16 cellular contexts compared by ENCODE assay signal in genomic region chr16:86791287-86792074, GRCh38.
"Had no signal": no experiment of that assay in that cellular context is flagged by ENCODE, and none has a peak within 500 bp of the region (broad histone marks: within the 10 kb centered on the region; RNA-seq: fewer than 3 reads in every experiment).

No MANE protein-coding gene starts in this region.

- H3K27me3 Mint-ChIP-seq: activated naive CD4-positive, alpha-beta T cell treated with anti-CD3 and anti-CD28 coated beads, Interleukin-2, amount 50 U/mL, for 24 hours had no signal

- H3K36me3 ChIP-seq: esophagus muscularis mucosa, left lung, right atrium auricular region had no signal

- H3K4me1 Mint-ChIP-seq: activated CD4-positive, alpha-beta T cell treated with anti-CD3 and anti-CD28 coated beads, Interleukin-2, amount 10 ng/mL, durations not matched to agents 7 days and 5 days; activated naive CD4-positive, alpha-beta T cell treated with anti-CD3 and anti-CD28 coated beads, Interleukin-2, amount 50 U/mL, for 24 hours; stimulated activated naive CD8-positive, alpha-beta T cell treated with anti-CD3 and anti-CD28 coated beads, Interleukin-15, amount 100 ng/mL, for 72 hours had no signal

- H3K4me3 Mint-ChIP-seq: activated CD4-positive, alpha-beta T cell treated with anti-CD3 and anti-CD28 coated beads, Interleukin-2, amount 10 ng/mL, durations not matched to agents 7 days and 5 days; activated CD8-positive, alpha-beta T cell treated with anti-CD3 and anti-CD28 coated beads, Interleukin-2, amount 10 ng/mL, durations not matched to agents 7 days and 5 days; activated naive CD4-positive, alpha-beta T cell treated with anti-CD3 and anti-CD28 coated beads, Interleukin-2, amount 50 U/mL, for 24 hours; activated T-cell treated with anti-CD3 and anti-CD28 coated beads, Interleukin-2, amount 50 U/mL, for 24 hours; dendritic cell treated with granulocyte-macrophage colony-stimulating factor and Interleukin-4, amounts not matched to agents 40 ng/mL and 50 ng/mL, for 4 days; stimulated activated naive CD8-positive, alpha-beta T cell treated with anti-CD3 and anti-CD28 coated beads, Interleukin-15, amount 100 ng/mL, for 72 hours; T-helper 1 cell treated with Interleukin-12 subunit alpha and Interleukin-12 subunit beta and Interleukin-4 antibody, amounts not matched to agents 30 μg/mL and 1 μg/mL, for 36 hours; type B pancreatic cell had no signal

- H3K9me3 Mint-ChIP-seq: activated CD4-positive, alpha-beta T cell treated with anti-CD3 and anti-CD28 coated beads, Interleukin-2, amount 10 ng/mL, durations not matched to agents 7 days and 5 days; activated naive CD4-positive, alpha-beta T cell treated with anti-CD3 and anti-CD28 coated beads, Interleukin-2, amount 50 U/mL, for 24 hours; activated T-cell treated with anti-CD3 and anti-CD28 coated beads, Interleukin-2, amount 50 U/mL, for 24 hours; dendritic cell treated with granulocyte-macrophage colony-stimulating factor and Interleukin-4, amounts not matched to agents 40 ng/mL and 50 ng/mL, for 4 days; stimulated activated naive CD8-positive, alpha-beta T cell treated with anti-CD3 and anti-CD28 coated beads, Interleukin-15, amount 100 ng/mL, for 72 hours; T-helper 1 cell treated with Interleukin-12 subunit alpha and Interleukin-12 subunit beta and Interleukin-4 antibody, amounts not matched to agents 30 μg/mL and 1 μg/mL, for 36 hours; type B pancreatic cell had no signal

- H3K9me3 ChIP-seq: esophagus muscularis mucosa, left lung, right atrium auricular region had no signal

- H2AFZ ChIP-seq: hepatocyte had no signal

- H3K27ac ChIP-seq: esophagus muscularis mucosa, hepatocyte, left lung, right atrium auricular region, skin epidermis had no signal

- H3K4me2 ChIP-seq: hepatocyte had no signal

- DNase-seq: activated CD4-positive, alpha-beta T cell treated with anti-CD3 and anti-CD28 coated beads, Interleukin-2, amount 10 ng/mL, durations not matched to agents 7 days and 5 days; activated CD8-positive, alpha-beta T cell treated with anti-CD3 and anti-CD28 coated beads, Interleukin-2, amount 10 ng/mL, durations not matched to agents 7 days and 5 days; activated T-cell treated with anti-CD3 and anti-CD28 coated beads, Interleukin-2, amount 50 U/mL, for 24 hours; effector CD8-positive, alpha-beta T cell; kidney; left lung; mammary epithelial cell; stimulated activated naive CD8-positive, alpha-beta T cell treated with anti-CD3 and anti-CD28 coated beads, Interleukin-15, amount 100 ng/mL, for 72 hours had no signal

- H3K36me3 Mint-ChIP-seq: activated naive CD4-positive, alpha-beta T cell treated with anti-CD3 and anti-CD28 coated beads, Interleukin-2, amount 50 U/mL, for 24 hours; type B pancreatic cell had no signal

- H3K27me3 ChIP-seq: hepatocyte, right atrium auricular region had no signal

- H3K4me3 ChIP-seq: esophagus muscularis mucosa, hepatocyte, left lung, right atrium auricular region, skin epidermis had no signal

- H3K79me2 ChIP-seq: hepatocyte had no signal

- H3K27ac Mint-ChIP-seq: activated CD4-positive, alpha-beta T cell treated with anti-CD3 and anti-CD28 coated beads, Interleukin-2, amount 10 ng/mL, durations not matched to agents 7 days and 5 days; activated CD8-positive, alpha-beta T cell treated with anti-CD3 and anti-CD28 coated beads, Interleukin-2, amount 10 ng/mL, durations not matched to agents 7 days and 5 days; activated naive CD4-positive, alpha-beta T cell treated with anti-CD3 and anti-CD28 coated beads, Interleukin-2, amount 50 U/mL, for 24 hours; activated T-cell treated with anti-CD3 and anti-CD28 coated beads, Interleukin-2, amount 50 U/mL, for 24 hours; dendritic cell treated with granulocyte-macrophage colony-stimulating factor and Interleukin-4, amounts not matched to agents 40 ng/mL and 50 ng/mL, for 4 days; stimulated activated naive CD8-positive, alpha-beta T cell treated with anti-CD3 and anti-CD28 coated beads, Interleukin-15, amount 100 ng/mL, for 72 hours; T-helper 1 cell treated with Interleukin-12 subunit alpha and Interleukin-12 subunit beta and Interleukin-4 antibody, amounts not matched to agents 30 μg/mL and 1 μg/mL, for 36 hours; type B pancreatic cell had no signal

- H3K4me1 ChIP-seq: esophagus muscularis mucosa, left lung, right atrium auricular region had no signal
